ENCODE assay signal across 12 cellular contexts in the genomic region with DNA sequence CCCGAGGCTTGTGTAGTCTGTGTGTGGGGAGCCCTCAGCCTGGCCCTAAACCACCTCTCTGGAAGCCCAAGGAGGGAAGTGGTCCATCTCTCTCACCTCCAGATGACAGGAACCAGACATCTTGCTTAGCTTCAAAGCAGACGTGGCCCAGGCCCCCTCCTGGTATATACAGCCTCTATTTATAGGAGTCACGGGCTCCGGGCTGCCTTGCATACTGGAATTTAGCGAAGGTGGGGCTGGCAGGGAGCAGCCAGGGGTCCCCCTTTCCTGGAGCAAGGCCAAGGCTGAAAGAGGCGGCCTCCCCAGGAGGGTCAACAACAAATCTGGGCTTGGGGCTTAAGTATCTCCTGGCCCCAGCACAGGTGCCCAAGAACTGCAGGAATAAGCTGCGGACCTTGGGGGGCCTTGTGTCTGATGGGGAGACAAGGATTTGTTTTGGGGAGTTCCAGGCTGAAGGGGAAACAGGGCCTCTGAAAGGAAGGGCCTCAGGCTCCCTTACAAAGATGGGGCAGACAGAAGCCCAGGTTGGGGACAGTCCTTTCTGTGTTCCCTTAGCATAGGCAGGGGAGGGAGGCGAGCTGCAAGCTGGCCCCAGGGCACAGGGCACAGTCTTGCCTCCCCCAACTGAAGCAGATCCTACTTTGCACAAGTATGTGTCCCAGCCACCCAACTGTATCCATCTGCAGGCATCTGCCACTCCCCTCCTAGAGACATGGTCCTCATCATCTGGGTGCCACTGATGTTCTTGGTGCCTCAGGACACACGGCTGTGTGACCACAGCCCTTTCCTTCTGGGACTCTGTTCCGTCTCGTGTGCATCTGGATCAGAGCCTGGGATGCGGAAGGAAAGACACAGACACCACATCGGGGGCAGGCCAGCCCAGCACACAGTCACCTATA. TPM values are rescaled to one million over a fixed set of nuclear protein-coding genes. Genes with fewer than 3 reads are reported as not detected.
DNase-seq lines count a peak whose midpoint lies in the region; ATAC-seq and TF ChIP-seq lines count a peak whose summit lies in the region.
"Had no signal": no experiment of that assay in that cellular context is flagged by ENCODE, and none has a peak within 500 bp of the region (broad histone marks: within the 10 kb centered on the region; RNA-seq: fewer than 3 reads in every experiment).

No MANE protein-coding gene starts in this region.

- no peaks in the 10 kb centered on the region for H3K27me3 Mint-ChIP-seq in WTC11 (ENCODE audit: low read depth)

- H3K36me3 Mint-ChIP-seq in WTC11, result no peaks in the 10 kb centered on the region
- H3K36me3 Mint-ChIP-seq: activated naive CD4-positive, alpha-beta T cell treated with anti-CD3 and anti-CD28 coated beads, Interleukin-2, amount 50 U/mL, for 72 hours had no signal

- H3K9me3 ChIP-seq in Peyer's patch (no peaks in the 10 kb centered on the region), colonic mucosa (no peaks in the 10 kb centered on the region), mesenchymal stem cell (ENCODE audit: control insufficient read depth, low read length) (no peaks in the 10 kb centered on the region)
- H3K9me3 ChIP-seq: neutrophil had no signal

- no peak overlapping the region for H3K27ac Mint-ChIP-seq in WTC11

- peak overlapping the region in 1 of 2 experiments; percentile 28 for H3K18ac ChIP-seq in mesenchymal stem cell (ENCODE audit: low read depth in 1 of 2, low read length in 2 of 2)

- H3K4me3 ChIP-seq in Peyer's patch (no peak overlapping the region), colonic mucosa (no peak overlapping the region), mesenchymal stem cell (ENCODE audit: insufficient read depth in 1 of 2, low read depth in 1 of 2, low read length in 2 of 2) (peak overlapping the region in 1 of 2 experiments; percentile 59)

- no peak overlapping the region for H2BK5ac ChIP-seq in mesenchymal stem cell (ENCODE audit: low read depth, low read length, poor library complexity, severe bottlenecking)

- TF ChIP-seq CTCF in Peyer's patch (IDR thresholded peaks at IDR 0.05) (no peak), colonic mucosa (IDR thresholded peaks at IDR 0.05) (no peak), WTC11 (IDR thresholded peaks at IDR 0.05) (no peak)

- H3K9me3 Mint-ChIP-seq in WTC11, result no peaks in the 10 kb centered on the region
- H3K9me3 Mint-ChIP-seq: activated naive CD4-positive, alpha-beta T cell treated with anti-CD3 and anti-CD28 coated beads, Interleukin-2, amount 50 U/mL, for 72 hours had no signal

- CTCF ChIA-PET in WTC11 (lab: Charles Lee), result interaction anchor here (2.6 kb wide), 1 partner anchor 34 kb away, joined by 8 read pairs; no protein-coding TSS in a partner anchor

- peaks cover 14% of the 10 kb centered on the region for H3K4me1 Mint-ChIP-seq in WTC11

- peak overlapping the region in 1 of 2 experiments; percentile 27 for H2BK12ac ChIP-seq in mesenchymal stem cell (ENCODE audit: low read length in 2 of 2)

- peak overlapping the region; percentile 70 for H4K91ac ChIP-seq in mesenchymal stem cell (ENCODE audit: low read length)

- no peak overlapping the region for H2BK15ac ChIP-seq in mesenchymal stem cell (ENCODE audit: low read depth, poor library complexity, severe bottlenecking)

- no peak overlapping the region for H3K4me3 Mint-ChIP-seq in WTC11

- POLR2A ChIA-PET in WTC11 (lab: Charles Lee), result no interaction called here

- H3K4me1 ChIP-seq in Peyer's patch (peaks cover 0 to 58% (median 0%) of the 10 kb centered on the region in 4 donors), colonic mucosa (no peaks in the 10 kb centered on the region), mesenchymal stem cell (ENCODE audit: control insufficient read depth, insufficient read depth, low read depth, low read length) (peaks cover 57% of the 10 kb centered on the region)

- peak overlapping the region in 1 of 2 experiments; percentile 42 for H3K14ac ChIP-seq in mesenchymal stem cell (ENCODE audit: low read length in 2 of 2)

- 71% methylated on average over 13 of the region's 13 CpGs for WGBS in mesenchymal stem cell

- H3K27me3 ChIP-seq in Peyer's patch (no peaks in the 10 kb centered on the region), colonic mucosa (no peaks in the 10 kb centered on the region), mesenchymal stem cell (ENCODE audit: control insufficient read depth in 1 of 2, insufficient read depth in 1 of 2, low read length in 2 of 2) (no peaks in the 10 kb centered on the region)

- H3K9ac ChIP-seq in colonic mucosa (ENCODE audit: low read depth in 2 of 2, low read length in 2 of 2) (no peak overlapping the region), mesenchymal stem cell (ENCODE audit: low read length) (peak overlapping the region; percentile 75)

- peak overlapping the region; percentile 7 for H2AK5ac ChIP-seq in mesenchymal stem cell (ENCODE audit: low read length, severe bottlenecking)

- no peak overlapping the region for H3K4ac ChIP-seq in mesenchymal stem cell (ENCODE audit: low read depth in 1 of 2, low read length in 2 of 2)

- no peak overlapping the region for H3K4me2 ChIP-seq in mesenchymal stem cell (ENCODE audit: low read length, poor library complexity, severe bottlenecking)

- no peak overlapping the region for H4K8ac ChIP-seq in mesenchymal stem cell (ENCODE audit: low read length)

- peak overlapping the region in 3 of 4 donors; percentile 64 to 88 (median 70) for H3K27ac ChIP-seq in Peyer's patch
- peak overlapping the region; percentile 22 for H3K27ac ChIP-seq in colonic mucosa
- no peak overlapping the region for H3K27ac ChIP-seq in mesenchymal stem cell (ENCODE audit: low read length, poor library complexity, severe bottlenecking)
- peak overlapping the region; percentile 91 for H3K27ac ChIP-seq in substantia nigra (ENCODE audit: low read depth, low read length, poor library complexity, severe bottlenecking)
- H3K27ac ChIP-seq: neutrophil had no signal

- H3K36me3 ChIP-seq in Peyer's patch (no peaks in the 10 kb centered on the region), colonic mucosa (no peaks in the 10 kb centered on the region), mesenchymal stem cell (ENCODE audit: control insufficient read depth in 1 of 2, insufficient read depth in 2 of 2, low read depth in 1 of 2, low read length in 2 of 2) (peaks cover 68 to 75% of the 10 kb centered on the region in 2 experiments)
- H3K36me3 ChIP-seq: neutrophil had no signal

- ATAC-seq in HG02870 (IDR thresholded peaks at IDR 0.05; ENCODE audit: unreplicated experiment) (no peak), HG03521 (IDR thresholded peaks at IDR 0.05; ENCODE audit: unreplicated experiment) (no peak), WTC11 (no peak)

- no peak overlapping the region for H2AFZ ChIP-seq in mesenchymal stem cell (ENCODE audit: low read depth, low read length)

- no peak overlapping the region for H2BK120ac ChIP-seq in mesenchymal stem cell (ENCODE audit: low read depth, low read length)

- no peak for TF ChIP-seq POLR2A in Peyer's patch (IDR thresholded peaks at IDR 0.05)

- no peak overlapping the region for H3K23ac ChIP-seq in mesenchymal stem cell (ENCODE audit: low read length in 2 of 2)

- intact Hi-C loops in colonic mucosa (cut with DNase I), result no loop called here

- DNase-seq in Peyer's patch (no peak), colonic mucosa (no peak), mesenchymal stem cell (no peak), substantia nigra (lab: John Stamatoyannopoulos, UW) (no peak), AG08396 (ENCODE audit: low spot score) (no peak), WTC11 (ENCODE audit: low spot score) (no peak)
- DNase-seq: effector CD4-positive, alpha-beta T cell; NCI-H446 had no signal

- H3K79me1 ChIP-seq in mesenchymal stem cell (replicated peaks; ENCODE audit: low read length, poor library complexity, severe bottlenecking), result peaks cover 33% of the 10 kb centered on the region

TF ChIP-seq in WTC11, 78 proteins besides CTCF, POLR2A, EP300 and RAD21 (continues in another document):
- TF ChIP-seq ELF4 (CRISPR knock-in tag; IDR thresholded peaks at IDR 0.05; ENCODE audit: low read depth), result no peak
- TF ChIP-seq NR1H2 (CRISPR knock-in tag; IDR thresholded peaks at IDR 0.05), result no peak
- no peak for TF ChIP-seq FOXJ3 (CRISPR knock-in tag; IDR thresholded peaks at IDR 0.05; ENCODE audit: borderline replicate concordance)
- TF ChIP-seq CBFB (CRISPR knock-in tag; IDR thresholded peaks at IDR 0.05; ENCODE audit: low read depth), result no peak
- no peak for TF ChIP-seq ZBTB21 (CRISPR knock-in tag; IDR thresholded peaks at IDR 0.05; ENCODE audit: borderline replicate concordance)
- no peak for TF ChIP-seq PRRX2 (CRISPR knock-in tag; IDR thresholded peaks at IDR 0.05)
- TF ChIP-seq, protein P1, sequence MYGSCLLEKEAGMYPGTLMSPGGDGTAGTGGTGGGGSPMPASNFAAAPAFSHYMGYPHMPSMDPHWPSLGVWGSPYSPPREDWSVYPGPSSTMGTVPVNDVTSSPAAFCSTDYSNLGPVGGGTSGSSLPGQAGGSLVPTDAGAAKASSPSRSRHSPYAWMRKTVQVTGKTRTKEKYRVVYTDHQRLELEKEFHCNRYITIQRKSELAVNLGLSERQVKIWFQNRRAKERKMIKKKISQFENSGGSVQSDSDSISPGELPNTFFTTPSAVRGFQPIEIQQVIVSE (CRISPR knock-in tag; IDR thresholded peaks at IDR 0.05; ENCODE audit: borderline replicate concordance), result no peak
- no peak for TF ChIP-seq FOXK1 (CRISPR knock-in tag; IDR thresholded peaks at IDR 0.05)
- TF ChIP-seq CREM (CRISPR knock-in tag; IDR thresholded peaks at IDR 0.05), result no peak
- no peak for TF ChIP-seq NFATC4 (CRISPR knock-in tag; IDR thresholded peaks at IDR 0.05)
- TF ChIP-seq, protein P2, sequence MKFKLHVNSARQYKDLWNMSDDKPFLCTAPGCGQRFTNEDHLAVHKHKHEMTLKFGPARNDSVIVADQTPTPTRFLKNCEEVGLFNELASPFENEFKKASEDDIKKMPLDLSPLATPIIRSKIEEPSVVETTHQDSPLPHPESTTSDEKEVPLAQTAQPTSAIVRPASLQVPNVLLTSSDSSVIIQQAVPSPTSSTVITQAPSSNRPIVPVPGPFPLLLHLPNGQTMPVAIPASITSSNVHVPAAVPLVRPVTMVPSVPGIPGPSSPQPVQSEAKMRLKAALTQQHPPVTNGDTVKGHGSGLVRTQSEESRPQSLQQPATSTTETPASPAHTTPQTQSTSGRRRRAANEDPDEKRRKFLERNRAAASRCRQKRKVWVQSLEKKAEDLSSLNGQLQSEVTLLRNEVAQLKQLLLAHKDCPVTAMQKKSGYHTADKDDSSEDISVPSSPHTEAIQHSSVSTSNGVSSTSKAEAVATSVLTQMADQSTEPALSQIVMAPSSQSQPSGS (CRISPR knock-in tag; IDR thresholded peaks at IDR 0.05; ENCODE audit: borderline replicate concordance, low read depth), result no peak

RNA-seq across cellular contexts. Expression of gene ZCCHC24, which starts 11.9 kb away (rescaled TPM):
- total RNA-seq in Peyer's patch (10 to 100 TPM in 2 of 4 donors, 1 to 10 TPM in 2; 2.8 to 39.6 (median 9.3) TPM), colonic mucosa (10 to 100 TPM in 1 of 2 donors, 1 to 10 TPM in 1; 4.6 to 19.1 TPM), WTC11 (2021) (6.0 to 7.7 TPM (median 6.2 TPM) in 3 replicates)
- polyA plus RNA-seq in mesenchymal stem cell (2013, experiment 1 of 2), result 47.4 TPM
- polyA plus RNA-seq in mesenchymal stem cell (2013, experiment 2 of 2), result 49.0 TPM
